ENCODE assay signal across 14 cellular contexts in the genomic region with DNA sequence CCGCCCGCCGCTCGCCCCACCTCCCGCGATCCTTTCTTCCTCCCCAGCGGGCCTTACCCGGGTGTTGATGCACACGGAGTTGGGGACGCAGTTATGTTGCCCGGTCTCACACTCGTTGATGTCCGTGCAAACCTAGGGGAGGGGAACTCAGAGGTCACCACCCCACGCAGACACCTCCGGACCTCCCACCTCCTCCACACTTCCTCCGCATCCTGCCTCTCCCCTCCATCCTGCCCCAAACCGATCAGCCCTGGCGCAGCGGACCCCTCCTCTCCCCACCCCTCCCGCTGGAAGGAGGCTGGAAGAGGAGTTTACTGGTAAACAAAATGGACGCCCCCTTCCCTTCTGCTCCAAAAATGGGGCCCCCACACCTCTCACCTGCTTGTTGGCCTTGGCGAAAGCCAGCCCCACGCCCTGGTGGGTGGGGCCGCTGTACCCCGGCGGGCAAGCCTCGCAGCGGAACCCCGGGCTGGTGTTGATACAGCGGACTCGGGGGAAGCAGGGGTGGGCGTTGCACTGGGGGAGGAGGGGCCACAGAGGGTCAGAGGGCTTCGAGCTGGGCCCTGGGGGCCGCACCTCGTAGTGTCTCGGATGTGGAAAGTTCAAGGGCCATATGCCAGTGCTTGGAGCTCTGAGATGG. TPM values are rescaled to one million over a fixed set of nuclear protein-coding genes. Genes with fewer than 3 reads are reported as not detected.
DNase-seq lines count a peak whose midpoint lies in the region; ATAC-seq and TF ChIP-seq lines count a peak whose summit lies in the region.
"Had no signal": no experiment of that assay in that cellular context is flagged by ENCODE, and none has a peak within 500 bp of the region (broad histone marks: within the 10 kb centered on the region; RNA-seq: fewer than 3 reads in every experiment).

No MANE protein-coding gene starts in this region.

- H3K27ac ChIP-seq in iPS-20b (ENCODE audit: low read length): no peak overlapping the region
- H3K27ac ChIP-seq: SK-N-MC, upper lobe of right lung had no signal

- no peak overlapping the region for H3K9ac ChIP-seq in iPS-20b (ENCODE audit: low read depth, low read length)

- no peak for ATAC-seq in activated T-helper 17 cell treated with anti-CD3 and anti-CD28 coated beads, Interleukin-2, amount 50 U/mL, for 72 hours (replicated peaks)
- ATAC-seq: sciatic nerve, upper lobe of right lung had no signal

- no peaks in the 10 kb centered on the region; the same call in 1 of the 2 replicates for H3K9me3 ChIP-seq in iPS-20b (ENCODE audit: insufficient read depth, low read depth, low read length)
- H3K9me3 ChIP-seq: upper lobe of right lung had no signal

- peaks cover 49% of the 10 kb centered on the region for H3K27me3 Mint-ChIP-seq in activated naive CD4-positive, alpha-beta T cell treated with anti-CD3 and anti-CD28 coated beads, Interleukin-2, amount 50 U/mL, for 24 hours
- H3K27me3 Mint-ChIP-seq in activated T-helper 17 cell treated with anti-CD3 and anti-CD28 coated beads, Interleukin-2, amount 50 U/mL, for 72 hours: peaks cover 44% of the 10 kb centered on the region
- H3K27me3 Mint-ChIP-seq in type B pancreatic cell: peaks cover 93% of the 10 kb centered on the region

- H3K4me3 Mint-ChIP-seq in activated naive CD4-positive, alpha-beta T cell treated with anti-CD3 and anti-CD28 coated beads, Interleukin-2, amount 50 U/mL, for 24 hours: peak overlapping the region; percentile 62
- H3K4me3 Mint-ChIP-seq in activated T-helper 17 cell treated with anti-CD3 and anti-CD28 coated beads, Interleukin-2, amount 50 U/mL, for 72 hours: peak overlapping the region; percentile 57
- peak overlapping the region; percentile 80 for H3K4me3 Mint-ChIP-seq in type B pancreatic cell

- no peak overlapping the region for H3K27ac Mint-ChIP-seq in activated naive CD4-positive, alpha-beta T cell treated with anti-CD3 and anti-CD28 coated beads, Interleukin-2, amount 50 U/mL, for 24 hours
- no peak overlapping the region for H3K27ac Mint-ChIP-seq in activated T-helper 17 cell treated with anti-CD3 and anti-CD28 coated beads, Interleukin-2, amount 50 U/mL, for 72 hours
- H3K27ac Mint-ChIP-seq in type B pancreatic cell: no peak overlapping the region

- no peak for DNase-seq in activated naive CD4-positive, alpha-beta T cell treated with Interleukin-2 at 50 U/mL for 16 hours
- no peak for DNase-seq in type B pancreatic cell (ENCODE audit: extremely low spot score, unreplicated experiment)
- no peak for DNase-seq in DMS 273 treated with DMSO at 0.1 percent for 48 hours (lab: John Stamatoyannopoulos, UW)
- no peak for DNase-seq in SK-N-DZ (ENCODE audit: low spot score)
- DNase-seq in NCI-H1694 (lab: John Stamatoyannopoulos, UW): no peak
- DNase-seq: NCI-H1417, upper lobe of right lung had no signal

- no peak for TF ChIP-seq CTCF in type B pancreatic cell (conservative IDR thresholded peaks at IDR 0.05)

- H3K4me1 Mint-ChIP-seq in activated naive CD4-positive, alpha-beta T cell treated with anti-CD3 and anti-CD28 coated beads, Interleukin-2, amount 50 U/mL, for 24 hours: peaks cover 39% of the 10 kb centered on the region
- peaks cover 11% of the 10 kb centered on the region for H3K4me1 Mint-ChIP-seq in activated T-helper 17 cell treated with anti-CD3 and anti-CD28 coated beads, Interleukin-2, amount 50 U/mL, for 72 hours
- H3K4me1 Mint-ChIP-seq in type B pancreatic cell (ENCODE audit: unreplicated experiment): peaks cover 4% of the 10 kb centered on the region

- peaks cover 2% of the 10 kb centered on the region for H3K36me3 Mint-ChIP-seq in activated naive CD4-positive, alpha-beta T cell treated with anti-CD3 and anti-CD28 coated beads, Interleukin-2, amount 50 U/mL, for 24 hours
- peaks cover 15% of the 10 kb centered on the region for H3K36me3 Mint-ChIP-seq in activated T-helper 17 cell treated with anti-CD3 and anti-CD28 coated beads, Interleukin-2, amount 50 U/mL, for 72 hours (ENCODE audit: low read depth)
- no peaks in the 10 kb centered on the region for H3K36me3 Mint-ChIP-seq in type B pancreatic cell

- H3K4me3 ChIP-seq in iPS-20b (ENCODE audit: low read length): peak overlapping the region; percentile 54; the same call in 1 of the 2 replicates

- no peaks in the 10 kb centered on the region for H3K36me3 ChIP-seq in iPS-20b (ENCODE audit: insufficient read depth, low read depth, low read length)
- H3K36me3 ChIP-seq: upper lobe of right lung had no signal

- peaks cover 99% of the 10 kb centered on the region for H3K27me3 ChIP-seq in iPS-20b (ENCODE audit: insufficient read depth, low read length)

- no peaks in the 10 kb centered on the region for H3K4me1 ChIP-seq in iPS-20b (ENCODE audit: insufficient read depth, low read length)

- no peaks in the 10 kb centered on the region for H3K9me3 Mint-ChIP-seq in activated naive CD4-positive, alpha-beta T cell treated with anti-CD3 and anti-CD28 coated beads, Interleukin-2, amount 50 U/mL, for 24 hours
- no peaks in the 10 kb centered on the region for H3K9me3 Mint-ChIP-seq in activated T-helper 17 cell treated with anti-CD3 and anti-CD28 coated beads, Interleukin-2, amount 50 U/mL, for 72 hours
- no peaks in the 10 kb centered on the region for H3K9me3 Mint-ChIP-seq in type B pancreatic cell

RNA-seq across cellular contexts. Expression of a gene that starts 2.2 kb away (rescaled TPM):
- not detected for total RNA-seq in activated T-helper 17 cell treated with anti-CD3 and anti-CD28 coated beads, Interleukin-2, amount 50 U/mL, for 72 hours
- 0.12 and 0.43 TPM in 2 replicates for total RNA-seq in type B pancreatic cell (ENCODE audit: low replicate concordance)
- polyA plus RNA-seq in SK-N-DZ (2014; cell fraction: cytosol; rRNA removed): 0.08 TPM in 1 of 2 replicates, not detected in the other
- polyA plus RNA-seq in SK-N-DZ (2014; cell fraction: nucleus; rRNA removed): 0.28 TPM in 1 of 2 replicates, not detected in the other
- total RNA-seq: HT1080, mononuclear cell had no signal

RNA-seq across cellular contexts. Expression of a gene that starts 42.9 kb away (rescaled TPM):
- total RNA-seq in activated T-helper 17 cell treated with anti-CD3 and anti-CD28 coated beads, Interleukin-2, amount 50 U/mL, for 72 hours: 10 to 100 TPM; 64.9 to 90.1 TPM
- total RNA-seq in type B pancreatic cell (ENCODE audit: low replicate concordance): 72.1 and 76.5 TPM in 2 replicates
- polyA plus RNA-seq in SK-N-DZ (2014; cell fraction: cytosol; rRNA removed): 34.4 and 37.4 TPM in 2 replicates
- 50.4 and 74.0 TPM in 2 replicates for polyA plus RNA-seq in SK-N-DZ (2014; cell fraction: nucleus; rRNA removed)
